18 cellular contexts compared by ENCODE assay signal in genomic region chr4:41024556-41025491, GRCh38.
DNase-seq lines count a peak whose midpoint lies in the region; ATAC-seq and TF ChIP-seq lines count a peak whose summit lies in the region.
"Had no signal": no experiment of that assay in that cellular context is flagged by ENCODE, and none has a peak within 500 bp of the region (broad histone marks: within the 10 kb centered on the region; RNA-seq: fewer than 3 reads in every experiment).

No MANE protein-coding gene starts in this region.

- TF ChIP-seq RAD21 in Ishikawa (IDR thresholded peaks at IDR 0.05; ENCODE audit: low read depth), result no peak

- ATAC-seq in GM19328 (IDR thresholded peaks at IDR 0.05; ENCODE audit: unreplicated experiment), result no peak
- ATAC-seq: left lung; pancreas; stimulated activated memory B cell treated with anti-CD40 and anti-IgM and Interleukin-4, amounts not matched to agents 10 μg/mL and 1 μg/mL and 100 μg/mL, for 72 hours had no signal

- DNase-seq in DMS 273 treated with DMSO at 0.1 percent for 48 hours (lab: John Stamatoyannopoulos, UW) (peak; percentile 18), astrocyte of the hippocampus (ENCODE audit: low read depth, low spot score) (peak; percentile 10), iPS DF 19.7 (ENCODE audit: low read depth, low spot score) (peak; percentile 7), COLO668 (lab: John Stamatoyannopoulos, UW; ENCODE audit: unreplicated experiment) (no peak), NCI-H446 (lab: John Stamatoyannopoulos, UW) (no peak), SIG-M5 treated with dmso at 0.1 percent for 504 hours (lab: John Stamatoyannopoulos, UW; ENCODE audit: unreplicated experiment) (no peak)
- DNase-seq: activated naive CD4-positive, alpha-beta T cell treated with Interleukin-2 at 50 U/mL for 16 hours; HCEC 1CT; left lung; NCI-H1092 treated with DMSO at 0.1 percent for 48 hours; pancreas; SIG-M5; spleen; T-helper 9 cell; thyroid gland had no signal

- no peak for TF ChIP-seq EP300 in Ishikawa (IDR thresholded peaks at IDR 0.05; ENCODE audit: borderline replicate concordance)

TF ChIP-seq in Ishikawa, 13 proteins besides CTCF, POLR2A, EP300 and RAD21:
- TF ChIP-seq USF1 (IDR thresholded peaks at IDR 0.05), result 0 out of 2 replicates have a peak, but pooled peaks have one; percentile 9
- no peak for TF ChIP-seq ZBTB7A (IDR thresholded peaks at IDR 0.05; ENCODE audit: low read depth)

Comparison
In these comparisons a context has a peak if more than half of its experiments do, and no peak if none do; other contexts are left out.
1. DNase-seq: peak in DMS 273 treated with DMSO at 0.1 percent for 48 hours (single experiment), astrocyte of the hippocampus (single experiment) and iPS DF 19.7 (single experiment); none in COLO668 (single experiment), NCI-H446 (0 of 2) and SIG-M5 treated with dmso at 0.1 percent for 504 hours (single experiment).